9 cellular contexts compared by ENCODE assay signal in genomic region chr1:225468270-225469020, GRCh38. TPM values are rescaled to one million over a fixed set of nuclear protein-coding genes. Genes with fewer than 3 reads are reported as not detected.
DNase-seq lines count a peak whose midpoint lies in the region; ATAC-seq and TF ChIP-seq lines count a peak whose summit lies in the region.
"Had no signal": no experiment of that assay in that cellular context is flagged by ENCODE, and none has a peak within 500 bp of the region (broad histone marks: within the 10 kb centered on the region; RNA-seq: fewer than 3 reads in every experiment).

No MANE protein-coding gene starts in this region.

- peak overlapping the region; percentile 79 for H3K9ac ChIP-seq in Karpas-422 (ENCODE audit: low read length)

- no peak for DNase-seq in GM06990 (ENCODE audit: extremely low read depth, insufficient read length)
- DNase-seq in Karpas-422, result no peak
- peak; percentile 52 for DNase-seq in coronary artery (ENCODE audit: low spot score)
- DNase-seq in posterior vena cava (ENCODE audit: low spot score), result peak; percentile 65
- DNase-seq in kidney tubule cell (ENCODE audit: low spot score), result no peak
- DNase-seq: NCI-H748 treated with DMSO at 0.1 percent for 48 hours had no signal

- H3K4me2 ChIP-seq in Karpas-422 (ENCODE audit: low read depth, low read length, poor library complexity, severe bottlenecking), result peak overlapping the region; percentile 82

- ATAC-seq in HG02610 (IDR thresholded peaks at IDR 0.05; ENCODE audit: unreplicated experiment) (no peak), GM21526 (IDR thresholded peaks at IDR 0.05; ENCODE audit: low FRiP score, unreplicated experiment) (no peak), esophagus mucosa (no peak)

- H3K36me3 ChIP-seq in GM06990 (ENCODE audit: control insufficient read depth, insufficient read depth, low read length) (no peaks in the 10 kb centered on the region), Karpas-422 (ENCODE audit: insufficient read depth, low read length) (no peaks in the 10 kb centered on the region)

- no peak overlapping the region for H2AFZ ChIP-seq in Karpas-422 (ENCODE audit: low read length)

- H3K9me2 ChIP-seq in Karpas-422 (replicated peaks; ENCODE audit: insufficient read depth, low read length), result no peaks in the 10 kb centered on the region

- H3K4me3 ChIP-seq in GM06990 (replicated peaks; ENCODE audit: low read depth, low read length) (peak overlapping the region; percentile 68), Karpas-422 (ENCODE audit: low read length) (peak overlapping the region; percentile 79), coronary artery (no peak overlapping the region)

- no peaks in the 10 kb centered on the region for H3K9me3 ChIP-seq in Karpas-422 (ENCODE audit: low read length)

- H3K27me3 ChIP-seq in GM06990 (replicated peaks; ENCODE audit: control insufficient read depth, insufficient read depth, low read length) (no peaks in the 10 kb centered on the region), Karpas-422 (ENCODE audit: low read length) (no peaks in the 10 kb centered on the region)

- H3K27ac ChIP-seq in Karpas-422 (ENCODE audit: low read length) (no peak overlapping the region), coronary artery (no peak overlapping the region)

- no peak for TF ChIP-seq CTCF in GM06990 (IDR thresholded peaks at IDR 0.05; ENCODE audit: insufficient read depth, low read length, poor library complexity, severe bottlenecking)
- no peak for TF ChIP-seq CTCF in coronary artery (IDR thresholded peaks at IDR 0.05)

- intact Hi-C loops in posterior vena cava (cut with DNase I), result no loop called here

- no peaks in the 10 kb centered on the region for H3K79me2 ChIP-seq in Karpas-422 (ENCODE audit: low read length)

- H3K4me1 ChIP-seq in Karpas-422 (ENCODE audit: low read length), result peaks cover 22% of the 10 kb centered on the region

- H4K20me1 ChIP-seq in Karpas-422 (ENCODE audit: insufficient read depth, low read depth, low read length), result no peaks in the 10 kb centered on the region

RNA-seq across cellular contexts. Expression of gene LBR, which starts 40.6 kb away (rescaled TPM):
- 66.0 and 157 TPM in 2 replicates for total RNA-seq in Karpas-422 (2014; rRNA removed; shearing (Covaris generic); ENCODE audit: low replicate concordance)
- 10 to 100 TPM; 52.4 to 61.3 TPM for total RNA-seq in posterior vena cava
- 52.6 TPM for total RNA-seq in esophagus mucosa

Comparison
In these comparisons a context has a peak if more than half of its experiments do, and no peak if none do; other contexts are left out.
1. DNase-seq: peak in coronary artery (single experiment) and posterior vena cava (single experiment); none in GM06990 (single experiment), Karpas-422 (single experiment) and kidney tubule cell (single experiment).